Comparison of ENCODE assay signal across 8 cellular contexts in the genomic region with DNA sequence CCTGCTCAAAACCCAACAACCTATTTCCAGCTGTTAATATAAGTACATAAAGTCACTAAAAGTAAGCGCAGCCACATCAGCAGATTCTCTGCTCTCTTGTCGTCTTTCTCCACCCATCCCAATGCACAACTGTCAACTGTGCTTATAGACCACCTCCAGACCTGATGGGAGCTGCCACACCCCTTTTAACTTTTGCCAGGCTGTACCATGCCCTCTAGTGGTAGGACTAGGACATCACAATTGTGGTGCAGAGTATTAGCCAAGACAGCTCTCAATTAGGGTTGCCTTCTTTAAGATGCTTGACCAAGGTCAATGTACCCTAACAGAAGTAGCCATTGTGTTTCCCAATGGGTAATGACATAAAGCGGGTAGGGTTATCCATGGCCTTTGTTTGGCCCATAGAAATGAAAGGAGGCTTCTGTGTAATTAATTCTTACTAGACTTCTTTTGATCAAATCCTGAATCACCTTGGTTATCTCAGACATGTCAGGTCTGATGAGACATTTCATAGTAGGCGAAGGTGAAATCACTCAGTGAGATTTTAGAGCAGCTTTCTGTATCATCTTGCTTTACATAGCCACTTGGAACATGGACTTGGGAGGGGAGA.
DNase-seq lines count a peak whose midpoint lies in the region; ATAC-seq and TF ChIP-seq lines count a peak whose summit lies in the region.

No MANE protein-coding gene starts in this region.

- POLR2A ChIA-PET in activated CD4-positive, alpha-beta T cell treated with anti-CD3 and anti-CD28 coated beads, Interleukin-2, amount 10 ng/mL, durations not matched to agents 7 days and 5 days (lab: Charles Lee): no interaction called here

- no peak overlapping the region for H3K27ac Mint-ChIP-seq in Calu3 (ENCODE audit: unreplicated experiment)
- H3K27ac Mint-ChIP-seq in activated CD4-positive, alpha-beta T cell treated with anti-CD3 and anti-CD28 coated beads, Interleukin-2, amount 10 ng/mL, durations not matched to agents 7 days and 5 days: no peak overlapping the region
- H3K27ac Mint-ChIP-seq in endothelial cell (ENCODE audit: unreplicated experiment): no peak overlapping the region
- H3K27ac Mint-ChIP-seq in type B pancreatic cell: no peak overlapping the region

- ATAC-seq in GM19372 (IDR thresholded peaks at IDR 0.05; ENCODE audit: low read depth, unreplicated experiment) (peak; percentile 85), HG03354 (IDR thresholded peaks at IDR 0.05; ENCODE audit: poor library complexity, severe bottlenecking, unreplicated experiment) (peak; percentile 95)

- no peaks in the 10 kb centered on the region for H3K4me1 Mint-ChIP-seq in Calu3 (ENCODE audit: low read depth, unreplicated experiment)
- no peaks in the 10 kb centered on the region for H3K4me1 Mint-ChIP-seq in activated CD4-positive, alpha-beta T cell treated with anti-CD3 and anti-CD28 coated beads, Interleukin-2, amount 10 ng/mL, durations not matched to agents 7 days and 5 days
- no peaks in the 10 kb centered on the region for H3K4me1 Mint-ChIP-seq in endothelial cell (ENCODE audit: unreplicated experiment)
- H3K4me1 Mint-ChIP-seq in type B pancreatic cell (ENCODE audit: unreplicated experiment): peaks cover 4% of the 10 kb centered on the region

- intact Hi-C loops in Calu3 (cut with micrococcal nuclease; ENCODE audit: unreplicated experiment): loop anchor here (1.0 kb wide), 4 partner anchors 44 to 286 kb away; no protein-coding TSS in a partner anchor

- H3K27me3 Mint-ChIP-seq in Calu3 (ENCODE audit: unreplicated experiment) (no peaks in the 10 kb centered on the region), endothelial cell (ENCODE audit: unreplicated experiment) (peaks cover 3% of the 10 kb centered on the region), type B pancreatic cell (no peaks in the 10 kb centered on the region)
- no peaks in the 10 kb centered on the region for H3K27me3 Mint-ChIP-seq in activated CD4-positive, alpha-beta T cell treated with anti-CD3 and anti-CD28 coated beads, Interleukin-2, amount 10 ng/mL, durations not matched to agents 7 days and 5 days

- H3K36me3 Mint-ChIP-seq in Calu3 (ENCODE audit: insufficient read depth, unreplicated experiment) (peaks cover 10% of the 10 kb centered on the region), endothelial cell (ENCODE audit: low read depth, unreplicated experiment) (peaks cover 29% of the 10 kb centered on the region), type B pancreatic cell (peaks cover 9% of the 10 kb centered on the region)
- no peaks in the 10 kb centered on the region for H3K36me3 Mint-ChIP-seq in activated CD4-positive, alpha-beta T cell treated with anti-CD3 and anti-CD28 coated beads, Interleukin-2, amount 10 ng/mL, durations not matched to agents 7 days and 5 days (ENCODE audit: low read depth)

- H3K4me3 Mint-ChIP-seq in Calu3 (ENCODE audit: low read depth, unreplicated experiment): no peak overlapping the region
- H3K4me3 Mint-ChIP-seq in activated CD4-positive, alpha-beta T cell treated with anti-CD3 and anti-CD28 coated beads, Interleukin-2, amount 10 ng/mL, durations not matched to agents 7 days and 5 days: no peak overlapping the region
- no peak overlapping the region for H3K4me3 Mint-ChIP-seq in endothelial cell (ENCODE audit: unreplicated experiment)
- H3K4me3 Mint-ChIP-seq in type B pancreatic cell: no peak overlapping the region

- no peaks in the 10 kb centered on the region for H3K9me3 Mint-ChIP-seq in Calu3 (ENCODE audit: low read depth, unreplicated experiment)
- H3K9me3 Mint-ChIP-seq in activated CD4-positive, alpha-beta T cell treated with anti-CD3 and anti-CD28 coated beads, Interleukin-2, amount 10 ng/mL, durations not matched to agents 7 days and 5 days: no peaks in the 10 kb centered on the region
- no peaks in the 10 kb centered on the region for H3K9me3 Mint-ChIP-seq in endothelial cell (ENCODE audit: unreplicated experiment)
- H3K9me3 Mint-ChIP-seq in type B pancreatic cell: no peaks in the 10 kb centered on the region

- DNase-seq in Calu3 (peak; percentile 77), NCI-H2227 treated with DMSO at 0.1 percent for 48 hours (lab: John Stamatoyannopoulos, UW) (peak; percentile 66), endothelial cell (ENCODE audit: low spot score) (peak; percentile 63), myocyte (ENCODE audit: low read depth) (peak; percentile 78), type B pancreatic cell (ENCODE audit: extremely low spot score, unreplicated experiment) (no peak)
- DNase-seq in activated CD4-positive, alpha-beta T cell treated with anti-CD3 and anti-CD28 coated beads, Interleukin-2, amount 10 ng/mL, durations not matched to agents 7 days and 5 days: peak; percentile 50

- BruUV-seq in Calu3 (replicated peaks; lab: Mats Ljungman, UMichigan): no TSS peak

- TF ChIP-seq CTCF in Calu3 (IDR thresholded peaks at IDR 0.05; ENCODE audit: unreplicated experiment) (peak; percentile 96), endothelial cell (IDR thresholded peaks at IDR 0.05; ENCODE audit: unreplicated experiment) (peak; percentile 96), type B pancreatic cell (conservative IDR thresholded peaks at IDR 0.05) (peak; percentile 94)

- CTCF ChIA-PET in Calu3 (lab: Charles Lee): interaction anchor here (0.5 to 3.0 kb wide), 18 partner anchors 8 to 1094 kb away, joined by 3 to 30 read pairs (median 4); partner anchors contain the start of gene WIPF3
- CTCF ChIA-PET in activated CD4-positive, alpha-beta T cell treated with anti-CD3 and anti-CD28 coated beads, Interleukin-2, amount 10 ng/mL, durations not matched to agents 7 days and 5 days (lab: Charles Lee): interaction anchor here (0.6 to 1.7 kb wide), 4 partner anchors 9 to 747 kb away, joined by 3 to 7 read pairs (median 4); no protein-coding TSS in a partner anchor
